8 cellular contexts compared by ENCODE assay signal in the genomic region with DNA sequence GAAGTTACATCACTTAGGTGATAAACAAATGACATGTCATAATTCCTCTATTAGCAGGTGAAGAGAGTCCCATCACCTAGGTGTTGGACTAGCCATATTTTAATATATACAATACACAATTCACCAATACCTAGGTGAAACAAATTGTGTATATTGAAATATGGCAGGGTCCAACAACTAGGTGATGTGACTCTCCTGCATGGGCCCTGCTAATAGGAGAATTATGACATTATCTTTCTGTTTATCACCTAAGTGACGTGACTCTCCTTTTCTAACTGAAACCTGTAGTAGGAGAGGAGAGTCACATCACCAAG. TPM values are rescaled to one million over a fixed set of nuclear protein-coding genes. Genes with fewer than 3 reads are reported as not detected.
"Had no signal": no experiment of that assay in that cellular context is flagged by ENCODE, and none has a peak within 500 bp of the region (broad histone marks: within the 10 kb centered on the region; RNA-seq: fewer than 3 reads in every experiment).

No MANE protein-coding gene starts in this region.

- H3K27me3 Mint-ChIP-seq: IgD-negative memory B cell had no signal

- DNase-seq: IMR-90, KBM-7, KG1 had no signal

- H3K4me3 Mint-ChIP-seq: IgD-negative memory B cell had no signal

- FAIRE-seq: HTR-8/SVneo, K562 had no signal

- H3K27ac Mint-ChIP-seq: IgD-negative memory B cell had no signal

- H3K4me3 ChIP-seq: K562 had no signal

- H3K9me3 Mint-ChIP-seq: IgD-negative memory B cell had no signal

- H3K27ac ChIP-seq: HL-60 had no signal

- ATAC-seq: K562 had no signal

RNA-seq across cellular contexts. Expression of a gene that starts 5.8 kb away (rescaled TPM):
- total RNA-seq: HT-29 had no signal
